In genomic region chr7:66679633-66679980, GRCh38 we compare ENCODE assay signal across 11 cellular contexts. TPM values are rescaled to one million over a fixed set of nuclear protein-coding genes. Genes with fewer than 3 reads are reported as not detected.
DNase-seq lines count a peak whose midpoint lies in the region; ATAC-seq and TF ChIP-seq lines count a peak whose summit lies in the region.
"Had no signal": no experiment of that assay in that cellular context is flagged by ENCODE, and none has a peak within 500 bp of the region (broad histone marks: within the 10 kb centered on the region; RNA-seq: fewer than 3 reads in every experiment).

No MANE protein-coding gene starts in this region.

- CTCF ChIA-PET in activated naive CD4-positive, alpha-beta T cell treated with anti-CD3 and anti-CD28 coated beads for 36 hours (lab: Charles Lee), result no interaction called here
- CTCF ChIA-PET in activated naive CD4-positive, alpha-beta T cell treated with anti-CD3 and anti-CD28 coated beads, Interleukin-2, amount 10 ng/mL, durations not matched to agents 7 days and 5 days (lab: Charles Lee), result no interaction called here
- CTCF ChIA-PET in activated B cell treated with CpG ODN at 0.5 μM for 24 hours (lab: Charles Lee), result no interaction called here
- CTCF ChIA-PET in Calu3 (lab: Charles Lee), result no interaction called here

- ATAC-seq in activated B cell treated with CpG ODN at 0.5 μM for 24 hours (ENCODE audit: low read depth) (no peak), left lobe of liver (no peak)

- DNase-seq in activated naive CD4-positive, alpha-beta T cell treated with anti-CD3 and anti-CD28 coated beads for 36 hours, result no peak
- no peak for DNase-seq in activated naive CD4-positive, alpha-beta T cell treated with anti-CD3 and anti-CD28 coated beads, Interleukin-2, amount 10 ng/mL, durations not matched to agents 7 days and 5 days
- DNase-seq in activated B cell treated with CpG ODN at 0.5 μM for 24 hours (no peak), left lobe of liver (ENCODE audit: low spot score) (peak; percentile 23), suprapubic skin (ENCODE audit: low spot score in 2 of 2) (peak; percentile 16 to 37), NCI-H1436 treated with DMSO at 0.1 percent for 48 hours (lab: John Stamatoyannopoulos, UW) (no peak), Calu3 (no peak), KBM-7 (no peak)
- DNase-seq: amygdala, COR-L47, SK-N-SH had no signal

- intact Hi-C loops in activated naive CD4-positive, alpha-beta T cell treated with anti-CD3 and anti-CD28 coated beads for 36 hours (cut with micrococcal nuclease), result no loop called here
- intact Hi-C loops in activated B cell treated with CpG ODN at 0.5 μM for 24 hours (cut with micrococcal nuclease) (no loop called here), Calu3 (cut with micrococcal nuclease; ENCODE audit: unreplicated experiment) (no loop called here)

- POLR2A ChIA-PET in activated B cell treated with CpG ODN at 0.5 μM for 24 hours (lab: Charles Lee), result interaction anchor here (0.9 kb wide), 1 partner anchor 75 kb away, joined by 3 read pairs; no protein-coding TSS in a partner anchor

- peaks cover 29% of the 10 kb centered on the region for H3K4me1 ChIP-seq in suprapubic skin

- H3K4me3 ChIP-seq in suprapubic skin, result no peak overlapping the region

- H3K36me3 Mint-ChIP-seq in activated naive CD4-positive, alpha-beta T cell treated with anti-CD3 and anti-CD28 coated beads for 36 hours (ENCODE audit: low read depth), result peaks cover 1% of the 10 kb centered on the region
- peaks cover 6% of the 10 kb centered on the region for H3K36me3 Mint-ChIP-seq in activated naive CD4-positive, alpha-beta T cell treated with anti-CD3 and anti-CD28 coated beads, Interleukin-2, amount 10 ng/mL, durations not matched to agents 7 days and 5 days
- H3K36me3 Mint-ChIP-seq in activated B cell treated with CpG ODN at 0.5 μM for 24 hours (ENCODE audit: low read depth) (peaks cover 4% of the 10 kb centered on the region), Calu3 (ENCODE audit: insufficient read depth, unreplicated experiment) (peaks cover 22% of the 10 kb centered on the region)

- H3K9me3 ChIP-seq in suprapubic skin, result no peaks in the 10 kb centered on the region
- H3K9me3 ChIP-seq: SK-N-SH had no signal

- H3K27ac Mint-ChIP-seq in activated naive CD4-positive, alpha-beta T cell treated with anti-CD3 and anti-CD28 coated beads for 36 hours, result peak overlapping the region; percentile 59
- H3K27ac Mint-ChIP-seq in activated naive CD4-positive, alpha-beta T cell treated with anti-CD3 and anti-CD28 coated beads, Interleukin-2, amount 10 ng/mL, durations not matched to agents 7 days and 5 days, result no peak overlapping the region
- H3K27ac Mint-ChIP-seq in activated B cell treated with CpG ODN at 0.5 μM for 24 hours (peak overlapping the region; percentile 56), Calu3 (ENCODE audit: unreplicated experiment) (no peak overlapping the region)

- no TSS peak for BruUV-seq in Calu3 (replicated peaks; lab: Mats Ljungman, UMichigan)

- no peak overlapping the region for H3K4me3 Mint-ChIP-seq in activated naive CD4-positive, alpha-beta T cell treated with anti-CD3 and anti-CD28 coated beads for 36 hours
- H3K4me3 Mint-ChIP-seq in activated naive CD4-positive, alpha-beta T cell treated with anti-CD3 and anti-CD28 coated beads, Interleukin-2, amount 10 ng/mL, durations not matched to agents 7 days and 5 days, result no peak overlapping the region
- H3K4me3 Mint-ChIP-seq in activated B cell treated with CpG ODN at 0.5 μM for 24 hours (no peak overlapping the region), Calu3 (ENCODE audit: low read depth, unreplicated experiment) (no peak overlapping the region)

- TF ChIP-seq POLR2A in suprapubic skin (IDR thresholded peaks at IDR 0.05), result no peak

- no peaks in the 10 kb centered on the region for H3K36me3 ChIP-seq in suprapubic skin

- TF ChIP-seq EP300 in suprapubic skin (IDR thresholded peaks at IDR 0.05), result no peak

- no peak overlapping the region for H3K27ac ChIP-seq in suprapubic skin

- peaks cover 28% of the 10 kb centered on the region for H3K4me1 Mint-ChIP-seq in activated naive CD4-positive, alpha-beta T cell treated with anti-CD3 and anti-CD28 coated beads for 36 hours (ENCODE audit: low read depth)
- peaks cover 33% of the 10 kb centered on the region for H3K4me1 Mint-ChIP-seq in activated naive CD4-positive, alpha-beta T cell treated with anti-CD3 and anti-CD28 coated beads, Interleukin-2, amount 10 ng/mL, durations not matched to agents 7 days and 5 days
- H3K4me1 Mint-ChIP-seq in activated B cell treated with CpG ODN at 0.5 μM for 24 hours (peaks cover 45% of the 10 kb centered on the region), Calu3 (ENCODE audit: low read depth, unreplicated experiment) (peaks cover 8% of the 10 kb centered on the region)

- no peaks in the 10 kb centered on the region for H3K27me3 Mint-ChIP-seq in activated naive CD4-positive, alpha-beta T cell treated with anti-CD3 and anti-CD28 coated beads for 36 hours (ENCODE audit: low read depth)
- H3K27me3 Mint-ChIP-seq in activated naive CD4-positive, alpha-beta T cell treated with anti-CD3 and anti-CD28 coated beads, Interleukin-2, amount 10 ng/mL, durations not matched to agents 7 days and 5 days, result peaks cover 4% of the 10 kb centered on the region
- H3K27me3 Mint-ChIP-seq in activated B cell treated with CpG ODN at 0.5 μM for 24 hours (no peaks in the 10 kb centered on the region), Calu3 (ENCODE audit: unreplicated experiment) (no peaks in the 10 kb centered on the region)

- in situ Hi-C loops in KBM-7 (cut with MboI; ENCODE audit: low pct_unique_long_range_greater_than_20kb, low sequenced_read_pairs), result no loop called here

- no peaks in the 10 kb centered on the region for H3K9me3 Mint-ChIP-seq in activated naive CD4-positive, alpha-beta T cell treated with anti-CD3 and anti-CD28 coated beads for 36 hours
- H3K9me3 Mint-ChIP-seq in activated naive CD4-positive, alpha-beta T cell treated with anti-CD3 and anti-CD28 coated beads, Interleukin-2, amount 10 ng/mL, durations not matched to agents 7 days and 5 days, result no peaks in the 10 kb centered on the region
- H3K9me3 Mint-ChIP-seq in activated B cell treated with CpG ODN at 0.5 μM for 24 hours (no peaks in the 10 kb centered on the region), Calu3 (ENCODE audit: low read depth, unreplicated experiment) (no peaks in the 10 kb centered on the region)

- TF ChIP-seq CTCF in activated B cell treated with CpG ODN at 0.5 μM for 24 hours (IDR thresholded peaks at IDR 0.05) (no peak), suprapubic skin (IDR thresholded peaks at IDR 0.05) (no peak), Calu3 (IDR thresholded peaks at IDR 0.05; ENCODE audit: unreplicated experiment) (no peak)

- 92% methylated on average over 3 of the region's 3 CpGs for WGBS in suprapubic skin

- no peaks in the 10 kb centered on the region for H3K27me3 ChIP-seq in suprapubic skin

RNA-seq across cellular contexts. Expression of gene KCTD7, which starts 50.9 kb away (rescaled TPM):
- total RNA-seq in activated naive CD4-positive, alpha-beta T cell treated with anti-CD3 and anti-CD28 coated beads for 36 hours, result 1 to 10 TPM; 6.3 to 7.5 TPM
- total RNA-seq in activated B cell treated with CpG ODN at 0.5 μM for 24 hours, result 12.8 and 13.2 TPM in 2 replicates
- total RNA-seq in left lobe of liver, result 3.1 TPM
- total RNA-seq in suprapubic skin, result 10 to 100 TPM in 1 of 4 donors, 1 to 10 TPM in 3; 6.2 to 17.9 (median 6.7) TPM
- total RNA-seq in Calu3 (2022), result 4.3 and 5.5 TPM in 2 replicates

Comparison
In these comparisons a context has a peak if more than half of its experiments do, and no peak if none do; other contexts are left out.
1. H3K27ac Mint-ChIP-seq: peak in activated naive CD4-positive, alpha-beta T cell treated with anti-CD3 and anti-CD28 coated beads for 36 hours (single experiment) and activated B cell treated with CpG ODN at 0.5 μM for 24 hours (single experiment); none in activated naive CD4-positive, alpha-beta T cell treated with anti-CD3 and anti-CD28 coated beads, Interleukin-2, amount 10 ng/mL, durations not matched to agents 7 days and 5 days (single experiment) and Calu3 (single experiment).
2. DNase-seq: peak in left lobe of liver (single experiment) and suprapubic skin (2 of 2); none in activated naive CD4-positive, alpha-beta T cell treated with anti-CD3 and anti-CD28 coated beads for 36 hours (single experiment), activated naive CD4-positive, alpha-beta T cell treated with anti-CD3 and anti-CD28 coated beads, Interleukin-2, amount 10 ng/mL, durations not matched to agents 7 days and 5 days (single experiment), activated B cell treated with CpG ODN at 0.5 μM for 24 hours (single experiment), NCI-H1436 treated with DMSO at 0.1 percent for 48 hours (single experiment), Calu3 (single experiment) and KBM-7 (single experiment).